1 cellular context compared by ENCODE assay signal in genomic region chr5:160134332-160134731, GRCh38.
TF ChIP-seq lines count a peak whose summit lies in the region.

No MANE protein-coding gene starts in this region.

TF ChIP-seq in GM23338, 12 proteins besides CTCF, POLR2A, EP300 and RAD21 (continued from another document):
- no peak for TF ChIP-seq ZNF462 (CRISPR knock-in tag; IDR thresholded peaks at IDR 0.05)
- TF ChIP-seq EZH2phosphoT487 (IDR thresholded peaks at IDR 0.05; ENCODE audit: unreplicated experiment): no peak
- TF ChIP-seq ETS1 (IDR thresholded peaks at IDR 0.05): no peak
- TF ChIP-seq JUNB (IDR thresholded peaks at IDR 0.05; ENCODE audit: unreplicated experiment): no peak
- TF ChIP-seq ZNF331 (CRISPR knock-in tag; IDR thresholded peaks at IDR 0.05; ENCODE audit: low read depth): no peak
- TF ChIP-seq STAT1 (IDR thresholded peaks at IDR 0.05; ENCODE audit: unreplicated experiment): no peak
- no peak for TF ChIP-seq POLR2AphosphoS5 (IDR thresholded peaks at IDR 0.05; ENCODE audit: low read depth)
- no peak for TF ChIP-seq CREB1 (CRISPR knock-in tag; IDR thresholded peaks at IDR 0.05; ENCODE audit: low read depth)
- TF ChIP-seq ZNF114 (CRISPR knock-in tag; IDR thresholded peaks at IDR 0.05): no peak
